10 cellular contexts compared by ENCODE assay signal in the genomic region with DNA sequence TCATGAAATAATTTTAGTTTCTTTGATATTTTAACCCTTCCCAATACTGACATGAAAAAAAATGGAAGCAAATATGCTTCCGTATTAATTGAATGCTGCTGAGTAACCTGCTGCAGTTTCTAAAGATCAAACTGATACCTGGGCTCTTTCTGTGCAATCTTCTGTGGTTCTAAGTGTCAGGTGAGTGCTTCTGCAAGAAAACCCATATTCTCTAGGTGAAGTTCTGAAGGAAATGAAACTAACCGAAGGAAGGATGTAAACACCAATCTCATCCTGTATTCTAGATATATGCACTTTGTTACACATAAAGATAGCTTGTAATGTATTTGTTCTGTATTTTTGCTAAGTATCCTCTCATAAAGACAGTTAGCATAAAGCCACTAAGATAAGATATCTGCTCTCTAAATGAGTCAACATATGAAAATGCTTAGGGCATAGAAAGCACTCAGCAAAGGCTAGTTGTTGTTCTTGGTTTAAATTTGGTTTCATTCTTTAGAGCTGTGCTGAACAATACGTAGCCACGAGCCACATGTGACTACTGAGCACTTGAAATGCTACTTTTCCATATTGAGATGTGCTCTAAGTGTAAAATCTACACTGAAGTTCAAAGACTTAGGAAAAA. TPM values are rescaled to one million over a fixed set of nuclear protein-coding genes. Genes with fewer than 3 reads are reported as not detected.
A peak's percentile ranks its signal among the peaks of the same experiment; 100 is the strongest.
DNase-seq lines count a peak whose midpoint lies in the region; ATAC-seq and TF ChIP-seq lines count a peak whose summit lies in the region.
"Had no signal": no experiment of that assay in that cellular context is flagged by ENCODE, and none has a peak within 500 bp of the region (broad histone marks: within the 10 kb centered on the region; RNA-seq: fewer than 3 reads in every experiment).

No MANE protein-coding gene starts in this region.

- peak overlapping the region; percentile 20 for H3K4me3 ChIP-seq in left ventricle myocardium inferior

- H3K36me3 ChIP-seq in left ventricle myocardium inferior = no peaks in the 10 kb centered on the region
- H3K36me3 ChIP-seq: neutrophil had no signal

- H3K27ac ChIP-seq in left ventricle myocardium inferior (replicated peaks) = no peak overlapping the region
- H3K27ac ChIP-seq: neutrophil had no signal

- H3K27ac Mint-ChIP-seq in activated naive CD8-positive, alpha-beta T cell = peak overlapping the region; percentile 4

- peaks cover 23% of the 10 kb centered on the region for H3K4me1 Mint-ChIP-seq in activated naive CD8-positive, alpha-beta T cell (ENCODE audit: low read depth)

- no peak for DNase-seq in left ventricle myocardium inferior
- DNase-seq in Right ventricle myocardium superior = no peak
- DNase-seq in sciatic nerve (ENCODE audit: low spot score) = no peak
- DNase-seq in NCI-H187 treated with DMSO at 0.1 percent for 48 hours (lab: John Stamatoyannopoulos, UW) = no peak
- DNase-seq in stimulated activated CD4-positive, alpha-beta T cell treated with anti-CD3 and anti-CD28 coated beads, Interleukin-4, amount 100 ng/mL, for 4 hours = no peak
- no peak for DNase-seq in GOT3 (lab: John Stamatoyannopoulos, UW)
- DNase-seq: caudate nucleus had no signal

- ATAC-seq in Right ventricle myocardium superior (ENCODE audit: poor library complexity) (no peak), HG03060 (IDR thresholded peaks at IDR 0.05; ENCODE audit: low read depth, unreplicated experiment) (peak; percentile 98), sciatic nerve (no peak)

- peak overlapping the region; percentile 30 for H3K4me3 Mint-ChIP-seq in activated naive CD8-positive, alpha-beta T cell

- peaks cover 34% of the 10 kb centered on the region for H3K4me1 ChIP-seq in left ventricle myocardium inferior

- no peaks in the 10 kb centered on the region for H3K27me3 ChIP-seq in left ventricle myocardium inferior (ENCODE audit: low read depth)
- H3K27me3 ChIP-seq: neutrophil had no signal

- H3K27me3 Mint-ChIP-seq in activated naive CD8-positive, alpha-beta T cell = peaks cover 1% of the 10 kb centered on the region

- no peak for TF ChIP-seq CTCF in left ventricle myocardium inferior (IDR thresholded peaks at IDR 0.05; ENCODE audit: borderline replicate concordance)

- H3K36me3 Mint-ChIP-seq in activated naive CD8-positive, alpha-beta T cell = peaks cover 2% of the 10 kb centered on the region

- intact Hi-C loops in left ventricle myocardium inferior (cut with micrococcal nuclease) = no loop called here
- intact Hi-C loops in Right ventricle myocardium superior (cut with DNase I) = no loop called here
- intact Hi-C loops in sciatic nerve (cut with DNase I) = no loop called here

- H3K9me3 Mint-ChIP-seq in activated naive CD8-positive, alpha-beta T cell (ENCODE audit: low read depth) = no peaks in the 10 kb centered on the region

- H3K9me3 ChIP-seq in left ventricle myocardium inferior (replicated peaks) = no peaks in the 10 kb centered on the region
- H3K9me3 ChIP-seq: neutrophil had no signal

RNA-seq across cellular contexts. Expression of a gene that starts 52.0 kb away (rescaled TPM):
- 0.80 TPM for total RNA-seq in left ventricle myocardium inferior
- total RNA-seq in Right ventricle myocardium superior = 0.97 TPM
- total RNA-seq in sciatic nerve = 11.0 TPM
